1 cellular context compared by ENCODE assay signal in the genomic region with DNA sequence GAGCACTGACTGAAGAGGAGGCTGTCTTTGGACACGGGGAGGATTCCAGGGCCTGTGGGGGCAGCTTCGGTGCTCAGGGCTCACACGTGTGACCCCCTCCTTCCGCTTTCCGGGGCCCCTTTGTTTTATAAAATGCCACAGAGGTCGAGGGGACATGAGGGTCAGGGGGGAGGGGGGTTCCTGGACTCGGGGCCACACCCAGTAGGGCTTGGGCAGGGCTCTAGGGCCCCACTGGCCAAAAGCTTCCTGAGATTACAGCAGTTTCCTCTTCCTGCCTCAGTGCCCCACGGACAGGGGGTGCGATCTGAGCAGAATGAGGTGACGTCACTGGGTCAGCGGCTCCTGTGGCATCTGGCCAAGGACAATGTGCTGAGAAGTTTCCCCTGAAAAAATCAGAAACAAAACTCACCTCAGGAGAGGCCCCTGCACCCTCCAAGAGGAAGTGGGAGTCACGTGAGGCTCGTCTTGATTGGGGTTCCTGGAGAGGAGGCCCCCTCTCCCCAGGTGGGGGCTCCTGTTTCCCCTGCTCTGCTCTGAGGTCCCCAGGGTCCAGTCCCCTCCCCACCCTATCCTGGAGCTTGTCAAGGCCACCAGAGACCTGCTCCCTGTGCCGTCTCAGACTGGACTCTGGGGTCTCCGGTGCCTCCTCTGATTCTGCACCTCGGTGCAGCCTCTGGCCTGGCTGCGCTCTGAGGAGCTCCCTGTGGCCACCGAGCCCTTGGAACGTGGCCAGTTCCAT.
A peak's percentile ranks its signal among the peaks of the same experiment; 100 is the strongest.
TF ChIP-seq lines count a peak whose summit lies in the region.

No MANE protein-coding gene starts in this region.

TF ChIP-seq in GM12878, 131 proteins besides CTCF, POLR2A, EP300 and RAD21 (continued from another document):
- TF ChIP-seq CBX3 (IDR thresholded peaks at IDR 0.05; ENCODE audit: borderline replicate concordance, low read depth) = no peak
- peak; percentile 55; the same call in 1 of the 3 replicates for TF ChIP-seq POU2F2 (IDR thresholded peaks at IDR 0.05; ENCODE audit: borderline replicate concordance, low read depth, low read length)
- TF ChIP-seq BMI1 (IDR thresholded peaks at IDR 0.05; ENCODE audit: borderline replicate concordance) = no peak
- no peak for TF ChIP-seq ZZZ3 (IDR thresholded peaks at IDR 0.05; ENCODE audit: control insufficient read depth, insufficient read length, low read depth)
- peak; percentile 37 for TF ChIP-seq BCL3 (IDR thresholded peaks at IDR 0.05; ENCODE audit: borderline replicate concordance, insufficient read depth, low read depth, low read length, poor library complexity, severe bottlenecking)
- TF ChIP-seq MAX (IDR thresholded peaks at IDR 0.05; ENCODE audit: low read depth, low read length) = peak; percentile 87
- TF ChIP-seq RAD51 (IDR thresholded peaks at IDR 0.05) = peak; percentile 96
- TF ChIP-seq, protein P1, sequence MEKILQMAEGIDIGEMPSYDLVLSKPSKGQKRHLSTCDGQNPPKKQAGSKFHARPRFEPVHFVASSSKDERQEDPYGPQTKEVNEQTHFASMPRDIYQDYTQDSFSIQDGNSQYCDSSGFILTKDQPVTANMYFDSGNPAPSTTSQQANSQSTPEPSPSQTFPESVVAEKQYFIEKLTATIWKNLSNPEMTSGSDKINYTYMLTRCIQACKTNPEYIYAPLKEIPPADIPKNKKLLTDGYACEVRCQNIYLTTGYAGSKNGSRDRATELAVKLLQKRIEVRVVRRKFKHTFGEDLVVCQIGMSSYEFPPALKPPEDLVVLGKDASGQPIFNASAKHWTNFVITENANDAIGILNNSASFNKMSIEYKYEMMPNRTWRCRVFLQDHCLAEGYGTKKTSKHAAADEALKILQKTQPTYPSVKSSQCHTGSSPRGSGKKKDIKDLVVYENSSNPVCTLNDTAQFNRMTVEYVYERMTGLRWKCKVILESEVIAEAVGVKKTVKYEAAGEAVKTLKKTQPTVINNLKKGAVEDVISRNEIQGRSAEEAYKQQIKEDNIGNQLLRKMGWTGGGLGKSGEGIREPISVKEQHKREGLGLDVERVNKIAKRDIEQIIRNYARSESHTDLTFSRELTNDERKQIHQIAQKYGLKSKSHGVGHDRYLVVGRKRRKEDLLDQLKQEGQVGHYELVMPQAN (conservative IDR thresholded peaks at IDR 0.05) = no peak
- peak; percentile 78 for TF ChIP-seq JUND (IDR thresholded peaks at IDR 0.05; ENCODE audit: low read depth, low read length)
- no peak for TF ChIP-seq NFXL1 (IDR thresholded peaks at IDR 0.05; ENCODE audit: borderline replicate concordance)
- TF ChIP-seq SIX5 (IDR thresholded peaks at IDR 0.05; ENCODE audit: low read depth, low read length, severe bottlenecking) = no peak
- peak in 1 of 2 experiments; percentile 94; a peak in 2 of 4 replicates for TF ChIP-seq ETV6 (conservative IDR thresholded peaks at IDR 0.05 in 1 of 2, IDR thresholded peaks at IDR 0.05 in 1 of 2; ENCODE audit: borderline replicate concordance in 1 of 2, low read depth in 1 of 2)
- peak; percentile 93 for TF ChIP-seq DPF2 (IDR thresholded peaks at IDR 0.05)
- TF ChIP-seq, protein P2, sequence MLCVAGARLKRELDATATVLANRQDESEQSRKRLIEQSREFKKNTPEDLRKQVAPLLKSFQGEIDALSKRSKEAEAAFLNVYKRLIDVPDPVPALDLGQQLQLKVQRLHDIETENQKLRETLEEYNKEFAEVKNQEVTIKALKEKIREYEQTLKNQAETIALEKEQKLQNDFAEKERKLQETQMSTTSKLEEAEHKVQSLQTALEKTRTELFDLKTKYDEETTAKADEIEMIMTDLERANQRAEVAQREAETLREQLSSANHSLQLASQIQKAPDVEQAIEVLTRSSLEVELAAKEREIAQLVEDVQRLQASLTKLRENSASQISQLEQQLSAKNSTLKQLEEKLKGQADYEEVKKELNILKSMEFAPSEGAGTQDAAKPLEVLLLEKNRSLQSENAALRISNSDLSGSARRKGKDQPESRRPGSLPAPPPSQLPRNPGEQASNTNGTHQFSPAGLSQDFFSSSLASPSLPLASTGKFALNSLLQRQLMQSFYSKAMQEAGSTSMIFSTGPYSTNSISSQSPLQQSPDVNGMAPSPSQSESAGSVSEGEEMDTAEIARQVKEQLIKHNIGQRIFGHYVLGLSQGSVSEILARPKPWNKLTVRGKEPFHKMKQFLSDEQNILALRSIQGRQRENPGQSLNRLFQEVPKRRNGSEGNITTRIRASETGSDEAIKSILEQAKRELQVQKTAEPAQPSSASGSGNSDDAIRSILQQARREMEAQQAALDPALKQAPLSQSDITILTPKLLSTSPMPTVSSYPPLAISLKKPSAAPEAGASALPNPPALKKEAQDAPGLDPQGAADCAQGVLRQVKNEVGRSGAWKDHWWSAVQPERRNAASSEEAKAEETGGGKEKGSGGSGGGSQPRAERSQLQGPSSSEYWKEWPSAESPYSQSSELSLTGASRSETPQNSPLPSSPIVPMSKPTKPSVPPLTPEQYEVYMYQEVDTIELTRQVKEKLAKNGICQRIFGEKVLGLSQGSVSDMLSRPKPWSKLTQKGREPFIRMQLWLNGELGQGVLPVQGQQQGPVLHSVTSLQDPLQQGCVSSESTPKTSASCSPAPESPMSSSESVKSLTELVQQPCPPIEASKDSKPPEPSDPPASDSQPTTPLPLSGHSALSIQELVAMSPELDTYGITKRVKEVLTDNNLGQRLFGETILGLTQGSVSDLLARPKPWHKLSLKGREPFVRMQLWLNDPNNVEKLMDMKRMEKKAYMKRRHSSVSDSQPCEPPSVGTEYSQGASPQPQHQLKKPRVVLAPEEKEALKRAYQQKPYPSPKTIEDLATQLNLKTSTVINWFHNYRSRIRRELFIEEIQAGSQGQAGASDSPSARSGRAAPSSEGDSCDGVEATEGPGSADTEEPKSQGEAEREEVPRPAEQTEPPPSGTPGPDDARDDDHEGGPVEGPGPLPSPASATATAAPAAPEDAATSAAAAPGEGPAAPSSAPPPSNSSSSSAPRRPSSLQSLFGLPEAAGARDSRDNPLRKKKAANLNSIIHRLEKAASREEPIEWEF (IDR thresholded peaks at IDR 0.05; ENCODE audit: insufficient replicate concordance, low read depth, low read length) = peak; percentile 38
- TF ChIP-seq NR2C2 (IDR thresholded peaks at IDR 0.05; ENCODE audit: borderline replicate concordance, control insufficient read depth, insufficient read length, low read depth) = no peak
- TF ChIP-seq PBX3 (IDR thresholded peaks at IDR 0.05; ENCODE audit: insufficient replicate concordance, low read depth, low read length) = no peak
- no peak for TF ChIP-seq BCL11A (IDR thresholded peaks at IDR 0.05; ENCODE audit: low read depth, low read length)
- TF ChIP-seq SREBF2 (IDR thresholded peaks at IDR 0.05; ENCODE audit: low read length) = no peak
